1 cellular context compared by ENCODE assay signal in the genomic region with DNA sequence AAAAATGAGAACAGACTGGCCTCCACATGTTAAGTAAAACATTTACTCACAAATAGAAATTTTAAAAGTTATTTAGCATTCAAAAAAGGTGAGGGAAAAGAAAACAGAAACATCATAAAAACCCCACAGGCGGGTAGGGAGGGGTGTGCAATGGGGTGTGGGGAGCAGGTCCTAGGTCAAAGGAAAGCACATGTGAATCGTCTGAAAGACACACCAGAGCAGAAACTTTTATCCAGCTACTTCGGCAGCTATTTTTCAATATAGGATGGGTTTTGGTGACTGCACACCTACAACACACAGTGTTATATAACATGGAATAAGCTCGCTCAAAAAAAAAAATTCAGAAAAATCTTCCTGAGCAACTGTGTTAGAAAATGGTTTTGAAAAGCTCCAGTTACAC.
TF ChIP-seq lines count a peak whose summit lies in the region.

No MANE protein-coding gene starts in this region.

TF ChIP-seq in HEK293, 187 proteins besides CTCF, POLR2A, EP300 and RAD21 (continued from another document):
- TF ChIP-seq, protein P1, sequence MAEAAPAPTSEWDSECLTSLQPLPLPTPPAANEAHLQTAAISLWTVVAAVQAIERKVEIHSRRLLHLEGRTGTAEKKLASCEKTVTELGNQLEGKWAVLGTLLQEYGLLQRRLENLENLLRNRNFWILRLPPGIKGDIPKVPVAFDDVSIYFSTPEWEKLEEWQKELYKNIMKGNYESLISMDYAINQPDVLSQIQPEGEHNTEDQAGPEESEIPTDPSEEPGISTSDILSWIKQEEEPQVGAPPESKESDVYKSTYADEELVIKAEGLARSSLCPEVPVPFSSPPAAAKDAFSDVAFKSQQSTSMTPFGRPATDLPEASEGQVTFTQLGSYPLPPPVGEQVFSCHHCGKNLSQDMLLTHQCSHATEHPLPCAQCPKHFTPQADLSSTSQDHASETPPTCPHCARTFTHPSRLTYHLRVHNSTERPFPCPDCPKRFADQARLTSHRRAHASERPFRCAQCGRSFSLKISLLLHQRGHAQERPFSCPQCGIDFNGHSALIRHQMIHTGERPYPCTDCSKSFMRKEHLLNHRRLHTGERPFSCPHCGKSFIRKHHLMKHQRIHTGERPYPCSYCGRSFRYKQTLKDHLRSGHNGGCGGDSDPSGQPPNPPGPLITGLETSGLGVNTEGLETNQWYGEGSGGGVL (tag by site-specific recombination; IDR thresholded peaks at IDR 0.05): no peak
- no peak for TF ChIP-seq ZNF146 (tag by site-specific recombination; IDR thresholded peaks at IDR 0.05)
- no peak for TF ChIP-seq ZNF202 (tag by site-specific recombination; IDR thresholded peaks at IDR 0.05; ENCODE audit: borderline replicate concordance)
- TF ChIP-seq, protein P2, sequence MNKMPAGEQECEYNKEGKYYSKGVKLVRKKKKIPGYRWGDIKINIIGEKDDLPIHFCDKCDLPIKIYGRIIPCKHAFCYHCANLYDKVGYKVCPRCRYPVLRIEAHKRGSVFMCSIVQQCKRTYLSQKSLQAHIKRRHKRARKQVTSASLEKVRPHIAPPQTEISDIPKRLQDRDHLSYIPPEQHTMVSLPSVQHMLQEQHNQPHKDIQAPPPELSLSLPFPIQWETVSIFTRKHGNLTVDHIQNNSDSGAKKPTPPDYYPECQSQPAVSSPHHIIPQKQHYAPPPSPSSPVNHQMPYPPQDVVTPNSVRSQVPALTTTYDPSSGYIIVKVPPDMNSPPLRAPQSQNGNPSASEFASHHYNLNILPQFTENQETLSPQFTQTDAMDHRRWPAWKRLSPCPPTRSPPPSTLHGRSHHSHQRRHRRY (tag by site-specific recombination; IDR thresholded peaks at IDR 0.05): no peak
- no peak for TF ChIP-seq ZNF423 (tag by site-specific recombination; IDR thresholded peaks at IDR 0.05)
- no peak for TF ChIP-seq ZNF692 (tag by site-specific recombination; IDR thresholded peaks at IDR 0.05)
- TF ChIP-seq GLIS2 (tag by site-specific recombination; IDR thresholded peaks at IDR 0.05): no peak
- TF ChIP-seq HOXA7 (CRISPR knock-in tag; IDR thresholded peaks at IDR 0.05; ENCODE audit: borderline replicate concordance): no peak
- TF ChIP-seq BCL11A (tag by site-specific recombination; IDR thresholded peaks at IDR 0.05; ENCODE audit: low read depth): no peak
- TF ChIP-seq ZNF837 (tag by site-specific recombination; IDR thresholded peaks at IDR 0.05): no peak
TF ChIP-seq in HEK293: peak in this region for 0.
